ENCODE assay signal across 8 cellular contexts in genomic region chr14:77965919-77966435, GRCh38.
DNase-seq lines count a peak whose midpoint lies in the region; ATAC-seq and TF ChIP-seq lines count a peak whose summit lies in the region.

No MANE protein-coding gene starts in this region.

- no peak for TF ChIP-seq CTCF in foreskin keratinocyte (conservative IDR thresholded peaks at IDR 0.05)
- TF ChIP-seq CTCF in parathyroid adenoma (IDR thresholded peaks at IDR 0.05): no peak

- H3K4me2 ChIP-seq in parathyroid adenoma (ENCODE audit: low read length): peak overlapping the region; percentile 74

- H3K27me3 ChIP-seq in foreskin keratinocyte (peaks cover 19% of the 10 kb centered on the region), parathyroid adenoma (ENCODE audit: control insufficient read depth, insufficient read depth, low read length) (no peaks in the 10 kb centered on the region)

- peak; percentile 91 for ATAC-seq in GM19438 (IDR thresholded peaks at IDR 0.05; ENCODE audit: low read depth, unreplicated experiment)
- ATAC-seq in HG03565 (IDR thresholded peaks at IDR 0.05; ENCODE audit: unreplicated experiment): peak; percentile 69
- ATAC-seq in SK-N-SH treated with all-trans-retinoic acid at 6 μM for 48 hours: peak; percentile 34; the same call in 1 of the 3 replicates
- peak; percentile 74 for ATAC-seq in foreskin keratinocyte

- peak; percentile 86 for DNase-seq in DMS79 (lab: John Stamatoyannopoulos, UW)
- peak; percentile 26 to 30 for DNase-seq in foreskin keratinocyte
- DNase-seq in stimulated activated CD4-positive, alpha-beta T cell treated with anti-CD3 and anti-CD28 coated beads, Interleukin-2, amount 100 ng/mL, for 48 hours: no peak
- DNase-seq in activated naive CD4-positive, alpha-beta T cell treated with anti-CD3 and anti-CD28 coated beads, Interleukin-2, amount 50 U/mL, for 16 hours: no peak

- H3K79me2 ChIP-seq in parathyroid adenoma: no peaks in the 10 kb centered on the region

- no peaks in the 10 kb centered on the region for H3K9me3 ChIP-seq in parathyroid adenoma (ENCODE audit: control insufficient read depth, low read length)

- H3K36me3 ChIP-seq in parathyroid adenoma (ENCODE audit: control insufficient read depth, insufficient read depth, low read length): no peaks in the 10 kb centered on the region

- peak overlapping the region; percentile 41 for H3K4me3 ChIP-seq in parathyroid adenoma (ENCODE audit: low read depth, low read length)

- peak overlapping the region; percentile 79 for H2AFZ ChIP-seq in parathyroid adenoma

- H3K4me1 ChIP-seq in foreskin keratinocyte (no peaks in the 10 kb centered on the region), parathyroid adenoma (peaks cover 3% of the 10 kb centered on the region)

- no peak overlapping the region for H3K9ac ChIP-seq in parathyroid adenoma

- no peak overlapping the region for H3K27ac ChIP-seq in foreskin keratinocyte
- no peak overlapping the region for H3K27ac ChIP-seq in parathyroid adenoma

TF ChIP-seq in SK-N-SH treated with all-trans-retinoic acid at 6 μM for 48 hours, 23 proteins besides CTCF, POLR2A, EP300 and RAD21:
- no peak for TF ChIP-seq ZNF8 (CRISPR knock-in tag; IDR thresholded peaks at IDR 0.05)
- no peak for TF ChIP-seq PATZ1 (CRISPR knock-in tag; IDR thresholded peaks at IDR 0.05; ENCODE audit: borderline replicate concordance)

Comparison
In these comparisons a context has a peak if more than half of its experiments do, and no peak if none do; other contexts are left out.
1. DNase-seq: peak in DMS79 (single experiment) and foreskin keratinocyte (2 of 2); none in stimulated activated CD4-positive, alpha-beta T cell treated with anti-CD3 and anti-CD28 coated beads, Interleukin-2, amount 100 ng/mL, for 48 hours (0 of 2) and activated naive CD4-positive, alpha-beta T cell treated with anti-CD3 and anti-CD28 coated beads, Interleukin-2, amount 50 U/mL, for 16 hours (single experiment).
2. ATAC-seq: peak in every context shown above with its lines; median percentile 91 in GM19438; 74 in foreskin keratinocyte; 69 in HG03565; 34 in SK-N-SH treated with all-trans-retinoic acid at 6 μM for 48 hours.